ENCODE assay signal across 32 cellular contexts in genomic region chr3:134388292-134388691, GRCh38.
"Had no signal": no experiment of that assay in that cellular context is flagged by ENCODE, and none has a peak within 500 bp of the region (broad histone marks: within the 10 kb centered on the region; RNA-seq: fewer than 3 reads in every experiment).

No MANE protein-coding gene starts in this region.

- H3K4me2 ChIP-seq: hepatocyte had no signal

- H3K27ac ChIP-seq: ascending aorta, brain microvascular endothelial cell, epithelial cell of prostate, esophagus squamous epithelium, gastrocnemius medialis, heart left ventricle, hepatocyte had no signal

- H3K9me3 ChIP-seq: ascending aorta, gastrocnemius medialis had no signal

- H3K4me3 ChIP-seq: ascending aorta, esophagus squamous epithelium, gastrocnemius medialis, heart left ventricle, hepatocyte had no signal

- H3K36me3 ChIP-seq: ascending aorta, brain microvascular endothelial cell, esophagus squamous epithelium, gastrocnemius medialis, heart left ventricle had no signal

- H3K79me2 ChIP-seq: hepatocyte had no signal

- H3K4me1 Mint-ChIP-seq: activated CD4-positive, alpha-beta T cell treated with anti-CD3 and anti-CD28 coated beads for 36 hours; activated CD4-positive, alpha-beta T cell treated with anti-CD3 and anti-CD28 coated beads, Interleukin-2, amount 10 ng/mL, durations not matched to agents 24 days and 14 days; activated CD8-positive, alpha-beta memory T cell treated with anti-CD3 and anti-CD28 coated beads, Interleukin-2, amount 10 ng/mL, durations not matched to agents 7 days and 5 days; activated naive CD4-positive, alpha-beta T cell treated with anti-CD3 and anti-CD28 coated beads, Interleukin-2, amount 10 ng/mL, durations not matched to agents 7 days and 5 days; activated naive CD8-positive, alpha-beta T cell treated with anti-CD3 and anti-CD28 coated beads, Interleukin-2, amount 10 ng/mL, durations not matched to agents 7 days and 5 days; activated T-helper 17 cell treated with anti-CD3 and anti-CD28 coated beads, Interleukin-2, amount 50 U/mL, for 72 hours had no signal

- H2AFZ ChIP-seq: hepatocyte had no signal

- H3K27ac Mint-ChIP-seq: activated CD4-positive, alpha-beta memory T cell treated with anti-CD3 and anti-CD28 coated beads for 36 hours; activated CD4-positive, alpha-beta T cell treated with anti-CD3 and anti-CD28 coated beads for 36 hours; activated CD4-positive, alpha-beta T cell treated with anti-CD3 and anti-CD28 coated beads, Interleukin-2, amount 10 ng/mL, durations not matched to agents 24 days and 14 days; activated CD8-positive, alpha-beta memory T cell treated with anti-CD3 and anti-CD28 coated beads, Interleukin-2, amount 10 ng/mL, durations not matched to agents 7 days and 5 days; activated CD8-positive, alpha-beta T cell treated with anti-CD3 and anti-CD28 coated beads, Interleukin-2, amount 10 ng/mL, durations not matched to agents 7 days and 5 days; activated naive CD4-positive, alpha-beta T cell treated with anti-CD3 and anti-CD28 coated beads, Interleukin-2, amount 10 ng/mL, durations not matched to agents 7 days and 5 days; activated naive CD4-positive, alpha-beta T cell treated with anti-CD3 and anti-CD28 coated beads, Interleukin-2, amount 50 U/mL, for 72 hours; activated naive CD8-positive, alpha-beta T cell treated with anti-CD3 and anti-CD28 coated beads, Interleukin-2, amount 10 ng/mL, durations not matched to agents 7 days and 5 days; activated T-helper 17 cell treated with anti-CD3 and anti-CD28 coated beads, Interleukin-2, amount 50 U/mL, for 72 hours; effector memory CD8-positive, alpha-beta T cell; T-helper 17 cell; T-helper 2 cell treated with Interferon-gamma antibody and Interleukin-4, amounts not matched to agents 5 μg/mL and 100 μg/mL, for 36 hours had no signal

- H3K27me3 ChIP-seq: ascending aorta, brain microvascular endothelial cell, esophagus squamous epithelium, gastrocnemius medialis, heart left ventricle, hepatocyte had no signal

- DNase-seq: activated CD4-positive, alpha-beta memory T cell treated with anti-CD3 and anti-CD28 coated beads for 36 hours; activated CD4-positive, alpha-beta T cell treated with anti-CD3 and anti-CD28 coated beads for 36 hours; activated CD4-positive, alpha-beta T cell treated with anti-CD3 and anti-CD28 coated beads, Interleukin-2, amount 10 ng/mL, durations not matched to agents 24 days and 14 days; activated CD4-positive, CD25-positive, alpha-beta regulatory T cell; activated CD4-positive, CD25-positive, alpha-beta regulatory T cell treated with anti-CD3 and anti-CD28 coated beads, Interleukin-2, amount 50 U/mL, for 72 hours; activated CD8-positive, alpha-beta memory T cell treated with anti-CD3 and anti-CD28 coated beads, Interleukin-2, amount 10 ng/mL, durations not matched to agents 7 days and 5 days; activated CD8-positive, alpha-beta memory T cell treated with anti-CD3 and anti-CD28 coated beads, Interleukin-2, amount 50 U/mL, for 4 hours; activated CD8-positive, alpha-beta T cell treated with anti-CD3 and anti-CD28 coated beads, Interleukin-2, amount 10 ng/mL, durations not matched to agents 7 days and 5 days; activated gamma-delta T cell; activated naive CD4-positive, alpha-beta T cell; activated naive CD4-positive, alpha-beta T cell treated with anti-CD3 and anti-CD28 coated beads, Interleukin-2, amount 10 ng/mL, durations not matched to agents 7 days and 5 days; activated naive CD8-positive, alpha-beta T cell treated with anti-CD3 and anti-CD28 coated beads, Interleukin-2, amount 10 ng/mL, durations not matched to agents 7 days and 5 days; activated T-cell treated with anti-CD3 and anti-CD28 coated beads, Interleukin-2, amount 50 U/mL, for 1 hour; brain microvascular endothelial cell; cortex of kidney; dermis blood vessel endothelial cell; effector CD4-positive, alpha-beta T cell; effector memory CD8-positive, alpha-beta T cell; esophagus squamous epithelium; foreskin fibroblast; gastrocnemius medialis; glutamatergic neuron; heart left ventricle; T-helper 1 cell; T-helper 17 cell; T1000 had no signal

- H3K4me3 Mint-ChIP-seq: activated CD4-positive, alpha-beta memory T cell treated with anti-CD3 and anti-CD28 coated beads for 36 hours; activated CD4-positive, alpha-beta T cell treated with anti-CD3 and anti-CD28 coated beads for 36 hours; activated CD4-positive, alpha-beta T cell treated with anti-CD3 and anti-CD28 coated beads, Interleukin-2, amount 10 ng/mL, durations not matched to agents 24 days and 14 days; activated CD8-positive, alpha-beta memory T cell treated with anti-CD3 and anti-CD28 coated beads, Interleukin-2, amount 10 ng/mL, durations not matched to agents 7 days and 5 days; activated CD8-positive, alpha-beta T cell treated with anti-CD3 and anti-CD28 coated beads, Interleukin-2, amount 10 ng/mL, durations not matched to agents 7 days and 5 days; activated naive CD4-positive, alpha-beta T cell treated with anti-CD3 and anti-CD28 coated beads, Interleukin-2, amount 10 ng/mL, durations not matched to agents 7 days and 5 days; activated naive CD8-positive, alpha-beta T cell treated with anti-CD3 and anti-CD28 coated beads, Interleukin-2, amount 10 ng/mL, durations not matched to agents 7 days and 5 days; activated T-helper 17 cell treated with anti-CD3 and anti-CD28 coated beads, Interleukin-2, amount 50 U/mL, for 72 hours; effector memory CD8-positive, alpha-beta T cell; T-helper 17 cell; T-helper 2 cell treated with Interferon-gamma antibody and Interleukin-4, amounts not matched to agents 5 μg/mL and 100 μg/mL, for 36 hours had no signal

- H3K4me1 ChIP-seq: gastrocnemius medialis had no signal

- ATAC-seq: activated CD4-positive, alpha-beta T cell treated with anti-CD3 and anti-CD28 coated beads for 36 hours; activated CD8-positive, alpha-beta memory T cell treated with anti-CD3 and anti-CD28 coated beads, Interleukin-2, amount 10 ng/mL, durations not matched to agents 7 days and 5 days; activated CD8-positive, alpha-beta T cell treated with anti-CD3 and anti-CD28 coated beads, Interleukin-2, amount 10 ng/mL, durations not matched to agents 7 days and 5 days; activated naive CD4-positive, alpha-beta T cell treated with anti-CD3 and anti-CD28 coated beads, Interleukin-2, amount 50 U/mL, for 72 hours; activated T-helper 17 cell treated with anti-CD3 and anti-CD28 coated beads, Interleukin-2, amount 50 U/mL, for 72 hours; effector memory CD8-positive, alpha-beta T cell; gastrocnemius medialis; heart left ventricle; T-helper 17 cell had no signal

- H3K36me3 Mint-ChIP-seq: activated CD4-positive, alpha-beta memory T cell treated with anti-CD3 and anti-CD28 coated beads for 36 hours; activated CD8-positive, alpha-beta memory T cell treated with anti-CD3 and anti-CD28 coated beads, Interleukin-2, amount 10 ng/mL, durations not matched to agents 7 days and 5 days; activated naive CD4-positive, alpha-beta T cell treated with anti-CD3 and anti-CD28 coated beads, Interleukin-2, amount 10 ng/mL, durations not matched to agents 7 days and 5 days; activated naive CD4-positive, alpha-beta T cell treated with anti-CD3 and anti-CD28 coated beads, Interleukin-2, amount 50 U/mL, for 72 hours; activated naive CD8-positive, alpha-beta T cell treated with anti-CD3 and anti-CD28 coated beads, Interleukin-2, amount 10 ng/mL, durations not matched to agents 7 days and 5 days had no signal

- H3K9me3 Mint-ChIP-seq: activated CD4-positive, alpha-beta memory T cell treated with anti-CD3 and anti-CD28 coated beads for 36 hours; activated CD4-positive, alpha-beta T cell treated with anti-CD3 and anti-CD28 coated beads, Interleukin-2, amount 10 ng/mL, durations not matched to agents 24 days and 14 days; activated naive CD4-positive, alpha-beta T cell treated with anti-CD3 and anti-CD28 coated beads, Interleukin-2, amount 10 ng/mL, durations not matched to agents 7 days and 5 days; activated naive CD4-positive, alpha-beta T cell treated with anti-CD3 and anti-CD28 coated beads, Interleukin-2, amount 50 U/mL, for 72 hours; activated naive CD8-positive, alpha-beta T cell treated with anti-CD3 and anti-CD28 coated beads, Interleukin-2, amount 10 ng/mL, durations not matched to agents 7 days and 5 days; activated T-helper 17 cell treated with anti-CD3 and anti-CD28 coated beads, Interleukin-2, amount 50 U/mL, for 72 hours; effector memory CD8-positive, alpha-beta T cell; T-helper 2 cell treated with Interferon-gamma antibody and Interleukin-4, amounts not matched to agents 5 μg/mL and 100 μg/mL, for 36 hours had no signal
